ENCODE assay signal across 2 cellular contexts in genomic region chr9:38172601-38173000, GRCh38.
TF ChIP-seq lines count a peak whose summit lies in the region.

No MANE protein-coding gene starts in this region.

TF ChIP-seq in SK-N-SH, 30 proteins besides CTCF, POLR2A, EP300 and RAD21 (continued from another document):
- TF ChIP-seq, protein P1, sequence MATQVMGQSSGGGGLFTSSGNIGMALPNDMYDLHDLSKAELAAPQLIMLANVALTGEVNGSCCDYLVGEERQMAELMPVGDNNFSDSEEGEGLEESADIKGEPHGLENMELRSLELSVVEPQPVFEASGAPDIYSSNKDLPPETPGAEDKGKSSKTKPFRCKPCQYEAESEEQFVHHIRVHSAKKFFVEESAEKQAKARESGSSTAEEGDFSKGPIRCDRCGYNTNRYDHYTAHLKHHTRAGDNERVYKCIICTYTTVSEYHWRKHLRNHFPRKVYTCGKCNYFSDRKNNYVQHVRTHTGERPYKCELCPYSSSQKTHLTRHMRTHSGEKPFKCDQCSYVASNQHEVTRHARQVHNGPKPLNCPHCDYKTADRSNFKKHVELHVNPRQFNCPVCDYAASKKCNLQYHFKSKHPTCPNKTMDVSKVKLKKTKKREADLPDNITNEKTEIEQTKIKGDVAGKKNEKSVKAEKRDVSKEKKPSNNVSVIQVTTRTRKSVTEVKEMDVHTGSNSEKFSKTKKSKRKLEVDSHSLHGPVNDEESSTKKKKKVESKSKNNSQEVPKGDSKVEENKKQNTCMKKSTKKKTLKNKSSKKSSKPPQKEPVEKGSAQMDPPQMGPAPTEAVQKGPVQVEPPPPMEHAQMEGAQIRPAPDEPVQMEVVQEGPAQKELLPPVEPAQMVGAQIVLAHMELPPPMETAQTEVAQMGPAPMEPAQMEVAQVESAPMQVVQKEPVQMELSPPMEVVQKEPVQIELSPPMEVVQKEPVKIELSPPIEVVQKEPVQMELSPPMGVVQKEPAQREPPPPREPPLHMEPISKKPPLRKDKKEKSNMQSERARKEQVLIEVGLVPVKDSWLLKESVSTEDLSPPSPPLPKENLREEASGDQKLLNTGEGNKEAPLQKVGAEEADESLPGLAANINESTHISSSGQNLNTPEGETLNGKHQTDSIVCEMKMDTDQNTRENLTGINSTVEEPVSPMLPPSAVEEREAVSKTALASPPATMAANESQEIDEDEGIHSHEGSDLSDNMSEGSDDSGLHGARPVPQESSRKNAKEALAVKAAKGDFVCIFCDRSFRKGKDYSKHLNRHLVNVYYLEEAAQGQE (IDR thresholded peaks at IDR 0.05; ENCODE audit: low read depth, low read length): no peak
- no peak for TF ChIP-seq CHD2 (IDR thresholded peaks at IDR 0.05; ENCODE audit: low read length, partially characterized antibody)
- TF ChIP-seq YY1 (IDR thresholded peaks at IDR 0.05; ENCODE audit: low read depth): no peak
- no peak for TF ChIP-seq FOXJ3 (CRISPR knock-in tag; IDR thresholded peaks at IDR 0.05)
- no peak for TF ChIP-seq SIN3A (IDR thresholded peaks at IDR 0.05; ENCODE audit: borderline replicate concordance, low read depth, low read length)
TF ChIP-seq in SK-N-SH: peak in this region for 0.

TF ChIP-seq in SK-N-SH treated with all-trans-retinoic acid at 6 μM for 48 hours, 23 proteins besides CTCF, POLR2A, EP300 and RAD21 (continued from another document):
- no peak for TF ChIP-seq CREB5 (CRISPR knock-in tag; IDR thresholded peaks at IDR 0.05; ENCODE audit: low read depth)
- TF ChIP-seq ZFP3 (CRISPR knock-in tag; IDR thresholded peaks at IDR 0.05): no peak
- TF ChIP-seq SNAI2 (CRISPR knock-in tag; IDR thresholded peaks at IDR 0.05): no peak
- no peak for TF ChIP-seq TSHZ2 (CRISPR knock-in tag; IDR thresholded peaks at IDR 0.05)
- no peak for TF ChIP-seq TCF4 (CRISPR knock-in tag; IDR thresholded peaks at IDR 0.05; ENCODE audit: borderline replicate concordance)
- no peak for TF ChIP-seq ISL1 (CRISPR knock-in tag; IDR thresholded peaks at IDR 0.05)
- TF ChIP-seq ZNF565 (CRISPR knock-in tag; conservative IDR thresholded peaks at IDR 0.05; ENCODE audit: low read depth): no peak
- TF ChIP-seq TOX (CRISPR knock-in tag; IDR thresholded peaks at IDR 0.05; ENCODE audit: borderline replicate concordance): no peak
- TF ChIP-seq GLIS3 (CRISPR knock-in tag; IDR thresholded peaks at IDR 0.05): no peak
- TF ChIP-seq ZNF70 (CRISPR knock-in tag; IDR thresholded peaks at IDR 0.05): no peak
- TF ChIP-seq, protein P2, sequence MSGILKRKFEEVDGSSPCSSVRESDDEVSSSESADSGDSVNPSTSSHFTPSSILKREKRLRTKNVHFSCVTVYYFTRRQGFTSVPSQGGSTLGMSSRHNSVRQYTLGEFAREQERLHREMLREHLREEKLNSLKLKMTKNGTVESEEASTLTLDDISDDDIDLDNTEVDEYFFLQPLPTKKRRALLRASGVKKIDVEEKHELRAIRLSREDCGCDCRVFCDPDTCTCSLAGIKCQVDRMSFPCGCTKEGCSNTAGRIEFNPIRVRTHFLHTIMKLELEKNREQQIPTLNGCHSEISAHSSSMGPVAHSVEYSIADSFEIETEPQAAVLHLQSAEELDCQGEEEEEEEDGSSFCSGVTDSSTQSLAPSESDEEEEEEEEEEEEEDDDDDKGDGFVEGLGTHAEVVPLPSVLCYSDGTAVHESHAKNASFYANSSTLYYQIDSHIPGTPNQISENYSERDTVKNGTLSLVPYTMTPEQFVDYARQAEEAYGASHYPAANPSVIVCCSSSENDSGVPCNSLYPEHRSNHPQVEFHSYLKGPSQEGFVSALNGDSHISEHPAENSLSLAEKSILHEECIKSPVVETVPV (CRISPR knock-in tag; IDR thresholded peaks at IDR 0.05): no peak
TF ChIP-seq in SK-N-SH treated with all-trans-retinoic acid at 6 μM for 48 hours: peak in this region for 0.
